1 cellular context compared by ENCODE assay signal in genomic region chr13:113021811-113022210, GRCh38.
TF ChIP-seq lines count a peak whose summit lies in the region.

No MANE protein-coding gene starts in this region.

TF ChIP-seq in HepG2, 621 proteins besides CTCF, POLR2A, EP300 and RAD21 (continued from another document):
- TF ChIP-seq HNF1A (IDR thresholded peaks at IDR 0.05; ENCODE audit: low read depth) (no peak), HNF1A (CRISPR knock-in tag; IDR thresholded peaks at IDR 0.05; ENCODE audit: borderline replicate concordance) (0 out of 2 replicates have a peak, but pooled peaks have one; percentile 14), MXD4 (CRISPR knock-in tag; IDR thresholded peaks at IDR 0.05) (no peak), ZNF468 (CRISPR knock-in tag; IDR thresholded peaks at IDR 0.05) (0 out of 2 replicates have a peak, but pooled peaks have one; percentile 24), ZNF772 (CRISPR knock-in tag; IDR thresholded peaks at IDR 0.05) (0 out of 2 replicates have a peak, but pooled peaks have one; percentile 2), RBM39 (IDR thresholded peaks at IDR 0.05; ENCODE audit: low read depth, low read length, poor library complexity, severe bottlenecking) (peak; percentile 10)
